Comparison of ENCODE assay signal across 1 cellular context in the genomic region with DNA sequence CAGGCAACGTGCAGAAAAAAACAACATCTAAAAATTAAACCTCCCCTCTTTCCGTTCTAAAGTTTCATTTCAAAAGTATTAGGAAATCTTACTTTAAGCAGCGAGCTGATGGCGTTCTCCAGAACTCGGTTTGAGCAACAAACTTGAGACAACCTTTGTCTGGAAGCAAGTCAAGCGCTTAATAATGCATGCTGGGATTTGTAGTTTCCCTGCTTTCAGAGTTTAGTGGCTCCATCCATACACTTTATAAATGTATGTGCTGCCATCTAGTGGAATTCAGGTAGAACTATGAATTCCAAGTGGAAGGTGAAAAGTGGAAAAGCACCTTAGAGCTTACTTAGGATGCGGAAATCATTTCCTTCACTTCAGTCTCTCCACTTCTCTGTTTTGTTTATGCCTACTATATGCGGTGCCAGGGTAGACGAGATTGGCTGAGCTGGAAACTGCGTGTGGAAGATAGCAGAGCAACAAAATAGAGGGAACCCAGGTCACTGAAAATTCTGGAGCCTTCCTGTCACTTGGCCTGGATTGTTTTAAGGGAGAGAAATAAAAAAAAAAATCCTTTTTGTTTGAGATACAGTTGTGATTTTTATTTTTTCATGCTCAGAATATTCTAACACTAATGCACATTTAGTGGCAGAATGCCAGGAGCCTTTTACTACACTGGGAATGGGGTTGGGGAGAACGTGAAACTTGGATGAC.
TF ChIP-seq lines count a peak whose summit lies in the region.

A gene (minus strand): TSS at position 144 of the 702 bp plus-strand sequence. CDS start 3,580 bp downstream, outside the sequence.

TF ChIP-seq in GM12878, 131 proteins besides CTCF, POLR2A, EP300 and RAD21 (continued from another document):
- TF ChIP-seq, protein P1, sequence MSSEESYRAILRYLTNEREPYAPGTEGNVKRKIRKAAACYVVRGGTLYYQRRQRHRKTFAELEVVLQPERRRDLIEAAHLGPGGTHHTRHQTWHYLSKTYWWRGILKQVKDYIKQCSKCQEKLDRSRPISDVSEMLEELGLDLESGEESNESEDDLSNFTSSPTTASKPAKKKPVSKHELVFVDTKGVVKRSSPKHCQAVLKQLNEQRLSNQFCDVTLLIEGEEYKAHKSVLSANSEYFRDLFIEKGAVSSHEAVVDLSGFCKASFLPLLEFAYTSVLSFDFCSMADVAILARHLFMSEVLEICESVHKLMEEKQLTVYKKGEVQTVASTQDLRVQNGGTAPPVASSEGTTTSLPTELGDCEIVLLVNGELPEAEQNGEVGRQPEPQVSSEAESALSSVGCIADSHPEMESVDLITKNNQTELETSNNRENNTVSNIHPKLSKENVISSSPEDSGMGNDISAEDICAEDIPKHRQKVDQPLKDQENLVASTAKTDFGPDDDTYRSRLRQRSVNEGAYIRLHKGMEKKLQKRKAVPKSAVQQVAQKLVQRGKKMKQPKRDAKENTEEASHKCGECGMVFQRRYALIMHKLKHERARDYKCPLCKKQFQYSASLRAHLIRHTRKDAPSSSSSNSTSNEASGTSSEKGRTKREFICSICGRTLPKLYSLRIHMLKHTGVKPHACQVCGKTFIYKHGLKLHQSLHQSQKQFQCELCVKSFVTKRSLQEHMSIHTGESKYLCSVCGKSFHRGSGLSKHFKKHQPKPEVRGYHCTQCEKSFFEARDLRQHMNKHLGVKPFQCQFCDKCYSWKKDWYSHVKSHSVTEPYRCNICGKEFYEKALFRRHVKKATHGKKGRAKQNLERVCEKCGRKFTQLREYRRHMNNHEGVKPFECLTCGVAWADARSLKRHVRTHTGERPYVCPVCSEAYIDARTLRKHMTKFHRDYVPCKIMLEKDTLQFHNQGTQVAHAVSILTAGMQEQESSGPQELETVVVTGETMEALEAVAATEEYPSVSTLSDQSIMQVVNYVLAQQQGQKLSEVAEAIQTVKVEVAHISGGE (CRISPR knock-in tag; IDR thresholded peaks at IDR 0.05): no peak
- TF ChIP-seq, protein P2, sequence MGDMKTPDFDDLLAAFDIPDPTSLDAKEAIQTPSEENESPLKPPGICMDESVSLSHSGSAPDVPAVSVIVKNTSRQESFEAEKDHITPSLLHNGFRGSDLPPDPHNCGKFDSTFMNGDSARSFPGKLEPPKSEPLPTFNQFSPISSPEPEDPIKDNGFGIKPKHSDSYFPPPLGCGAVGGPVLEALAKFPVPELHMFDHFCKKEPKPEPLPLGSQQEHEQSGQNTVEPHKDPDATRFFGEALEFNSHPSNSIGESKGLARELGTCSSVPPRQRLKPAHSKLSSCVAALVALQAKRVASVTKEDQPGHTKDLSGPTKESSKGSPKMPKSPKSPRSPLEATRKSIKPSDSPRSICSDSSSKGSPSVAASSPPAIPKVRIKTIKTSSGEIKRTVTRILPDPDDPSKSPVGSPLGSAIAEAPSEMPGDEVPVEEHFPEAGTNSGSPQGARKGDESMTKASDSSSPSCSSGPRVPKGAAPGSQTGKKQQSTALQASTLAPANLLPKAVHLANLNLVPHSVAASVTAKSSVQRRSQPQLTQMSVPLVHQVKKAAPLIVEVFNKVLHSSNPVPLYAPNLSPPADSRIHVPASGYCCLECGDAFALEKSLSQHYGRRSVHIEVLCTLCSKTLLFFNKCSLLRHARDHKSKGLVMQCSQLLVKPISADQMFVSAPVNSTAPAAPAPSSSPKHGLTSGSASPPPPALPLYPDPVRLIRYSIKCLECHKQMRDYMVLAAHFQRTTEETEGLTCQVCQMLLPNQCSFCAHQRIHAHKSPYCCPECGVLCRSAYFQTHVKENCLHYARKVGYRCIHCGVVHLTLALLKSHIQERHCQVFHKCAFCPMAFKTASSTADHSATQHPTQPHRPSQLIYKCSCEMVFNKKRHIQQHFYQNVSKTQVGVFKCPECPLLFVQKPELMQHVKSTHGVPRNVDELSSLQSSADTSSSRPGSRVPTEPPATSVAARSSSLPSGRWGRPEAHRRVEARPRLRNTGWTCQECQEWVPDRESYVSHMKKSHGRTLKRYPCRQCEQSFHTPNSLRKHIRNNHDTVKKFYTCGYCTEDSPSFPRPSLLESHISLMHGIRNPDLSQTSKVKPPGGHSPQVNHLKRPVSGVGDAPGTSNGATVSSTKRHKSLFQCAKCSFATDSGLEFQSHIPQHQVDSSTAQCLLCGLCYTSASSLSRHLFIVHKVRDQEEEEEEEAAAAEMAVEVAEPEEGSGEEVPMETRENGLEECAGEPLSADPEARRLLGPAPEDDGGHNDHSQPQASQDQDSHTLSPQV (IDR thresholded peaks at IDR 0.05): no peak
- TF ChIP-seq, protein P3, sequence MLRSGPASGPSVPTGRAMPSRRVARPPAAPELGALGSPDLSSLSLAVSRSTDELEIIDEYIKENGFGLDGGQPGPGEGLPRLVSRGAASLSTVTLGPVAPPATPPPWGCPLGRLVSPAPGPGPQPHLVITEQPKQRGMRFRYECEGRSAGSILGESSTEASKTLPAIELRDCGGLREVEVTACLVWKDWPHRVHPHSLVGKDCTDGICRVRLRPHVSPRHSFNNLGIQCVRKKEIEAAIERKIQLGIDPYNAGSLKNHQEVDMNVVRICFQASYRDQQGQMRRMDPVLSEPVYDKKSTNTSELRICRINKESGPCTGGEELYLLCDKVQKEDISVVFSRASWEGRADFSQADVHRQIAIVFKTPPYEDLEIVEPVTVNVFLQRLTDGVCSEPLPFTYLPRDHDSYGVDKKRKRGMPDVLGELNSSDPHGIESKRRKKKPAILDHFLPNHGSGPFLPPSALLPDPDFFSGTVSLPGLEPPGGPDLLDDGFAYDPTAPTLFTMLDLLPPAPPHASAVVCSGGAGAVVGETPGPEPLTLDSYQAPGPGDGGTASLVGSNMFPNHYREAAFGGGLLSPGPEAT (IDR thresholded peaks at IDR 0.05; ENCODE audit: low read depth): no peak
- TF ChIP-seq FOXM1 (IDR thresholded peaks at IDR 0.05; ENCODE audit: low read depth, low read length): no peak
- TF ChIP-seq HCFC1 (IDR thresholded peaks at IDR 0.05; ENCODE audit: low read length): peak; percentile 92
- TF ChIP-seq SIX5 (IDR thresholded peaks at IDR 0.05; ENCODE audit: low read depth, low read length, severe bottlenecking): peak; percentile 92
- TF ChIP-seq, protein P4, sequence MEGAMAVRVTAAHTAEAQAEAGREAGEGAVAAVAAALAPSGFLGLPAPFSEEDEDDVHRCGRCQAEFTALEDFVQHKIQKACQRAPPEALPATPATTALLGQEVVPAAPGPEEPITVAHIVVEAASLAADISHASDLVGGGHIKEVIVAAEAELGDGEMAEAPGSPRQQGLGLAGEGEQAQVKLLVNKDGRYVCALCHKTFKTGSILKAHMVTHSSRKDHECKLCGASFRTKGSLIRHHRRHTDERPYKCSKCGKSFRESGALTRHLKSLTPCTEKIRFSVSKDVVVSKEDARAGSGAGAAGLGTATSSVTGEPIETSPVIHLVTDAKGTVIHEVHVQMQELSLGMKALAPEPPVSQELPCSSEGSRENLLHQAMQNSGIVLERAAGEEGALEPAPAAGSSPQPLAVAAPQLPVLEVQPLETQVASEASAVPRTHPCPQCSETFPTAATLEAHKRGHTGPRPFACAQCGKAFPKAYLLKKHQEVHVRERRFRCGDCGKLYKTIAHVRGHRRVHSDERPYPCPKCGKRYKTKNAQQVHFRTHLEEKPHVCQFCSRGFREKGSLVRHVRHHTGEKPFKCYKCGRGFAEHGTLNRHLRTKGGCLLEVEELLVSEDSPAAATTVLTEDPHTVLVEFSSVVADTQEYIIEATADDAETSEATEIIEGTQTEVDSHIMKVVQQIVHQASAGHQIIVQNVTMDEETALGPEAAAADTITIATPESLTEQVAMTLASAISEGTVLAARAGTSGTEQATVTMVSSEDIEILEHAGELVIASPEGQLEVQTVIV (IDR thresholded peaks at IDR 0.05; ENCODE audit: borderline replicate concordance, partially characterized antibody): no peak
- TF ChIP-seq, protein P5, sequence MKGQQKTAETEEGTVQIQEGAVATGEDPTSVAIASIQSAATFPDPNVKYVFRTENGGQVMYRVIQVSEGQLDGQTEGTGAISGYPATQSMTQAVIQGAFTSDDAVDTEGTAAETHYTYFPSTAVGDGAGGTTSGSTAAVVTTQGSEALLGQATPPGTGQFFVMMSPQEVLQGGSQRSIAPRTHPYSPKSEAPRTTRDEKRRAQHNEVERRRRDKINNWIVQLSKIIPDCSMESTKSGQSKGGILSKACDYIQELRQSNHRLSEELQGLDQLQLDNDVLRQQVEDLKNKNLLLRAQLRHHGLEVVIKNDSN (IDR thresholded peaks at IDR 0.05; ENCODE audit: borderline replicate concordance, extremely low read length, insufficient read depth, low read depth, low read length): no peak
- TF ChIP-seq JUND (IDR thresholded peaks at IDR 0.05; ENCODE audit: low read depth, low read length): no peak
- 0 out of 3 replicates have a peak, but pooled peaks have one; percentile 33 for TF ChIP-seq POU2F2 (IDR thresholded peaks at IDR 0.05; ENCODE audit: borderline replicate concordance, low read depth, low read length)
- TF ChIP-seq, protein P6, sequence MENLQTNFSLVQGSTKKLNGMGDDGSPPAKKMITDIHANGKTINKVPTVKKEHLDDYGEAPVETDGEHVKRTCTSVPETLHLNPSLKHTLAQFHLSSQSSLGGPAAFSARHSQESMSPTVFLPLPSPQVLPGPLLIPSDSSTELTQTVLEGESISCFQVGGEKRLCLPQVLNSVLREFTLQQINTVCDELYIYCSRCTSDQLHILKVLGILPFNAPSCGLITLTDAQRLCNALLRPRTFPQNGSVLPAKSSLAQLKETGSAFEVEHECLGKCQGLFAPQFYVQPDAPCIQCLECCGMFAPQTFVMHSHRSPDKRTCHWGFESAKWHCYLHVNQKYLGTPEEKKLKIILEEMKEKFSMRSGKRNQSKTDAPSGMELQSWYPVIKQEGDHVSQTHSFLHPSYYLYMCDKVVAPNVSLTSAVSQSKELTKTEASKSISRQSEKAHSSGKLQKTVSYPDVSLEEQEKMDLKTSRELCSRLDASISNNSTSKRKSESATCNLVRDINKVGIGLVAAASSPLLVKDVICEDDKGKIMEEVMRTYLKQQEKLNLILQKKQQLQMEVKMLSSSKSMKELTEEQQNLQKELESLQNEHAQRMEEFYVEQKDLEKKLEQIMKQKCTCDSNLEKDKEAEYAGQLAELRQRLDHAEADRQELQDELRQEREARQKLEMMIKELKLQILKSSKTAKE (IDR thresholded peaks at IDR 0.05; ENCODE audit: low read depth, poor library complexity, severe bottlenecking): peak; percentile 72
- TF ChIP-seq CHD2 (IDR thresholded peaks at IDR 0.05; ENCODE audit: borderline replicate concordance, low read depth, low read length): no peak
- TF ChIP-seq SMAD5 (IDR thresholded peaks at IDR 0.05; ENCODE audit: low read depth): no peak
